ENCODE assay signal across 26 cellular contexts in the genomic region with DNA sequence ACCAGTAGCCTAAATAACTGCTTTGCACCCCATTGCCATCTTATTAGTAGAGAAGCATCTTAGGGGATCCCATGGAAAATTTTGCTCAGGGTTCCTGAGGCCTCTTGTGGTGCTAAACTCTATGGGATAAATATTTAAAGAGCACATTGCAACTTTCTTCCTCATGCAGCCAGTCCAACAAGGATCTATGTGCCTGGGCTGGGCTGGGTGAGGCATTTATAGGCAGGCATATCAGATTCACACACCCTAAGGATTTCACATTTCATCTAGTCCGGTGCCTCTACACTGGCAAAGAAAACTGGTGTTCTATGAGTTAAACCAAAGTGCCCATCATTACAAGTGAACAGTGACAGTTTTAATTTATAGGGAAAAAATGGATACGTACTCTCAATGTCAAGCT.
"Had no signal": no experiment of that assay in that cellular context is flagged by ENCODE, and none has a peak within 500 bp of the region (broad histone marks: within the 10 kb centered on the region; RNA-seq: fewer than 3 reads in every experiment).

No MANE protein-coding gene starts in this region.

- H3K27ac Mint-ChIP-seq: dendritic cell treated with granulocyte-macrophage colony-stimulating factor and Interleukin-4, amounts not matched to agents 40 ng/mL and 50 ng/mL, for 4 days; endodermal cell; natural killer cell treated with Interleukin-12 subunit alpha and Interleukin-12 subunit beta and Interleukin-15 and Interleukin-18, amount 100 ng/mL, for 72 hours; progenitor cell of endocrine pancreas; stimulated activated memory B cell treated with anti-CD40 and anti-IgM and Interleukin-4, amounts not matched to agents 10 μg/mL and 1 μg/mL and 100 μg/mL, for 72 hours had no signal

- H3K27ac ChIP-seq: epithelial cell of prostate, gastrocnemius medialis, left lung, neutrophil, parathyroid adenoma, right lobe of liver, testis, tibial artery, upper lobe of left lung had no signal

- DNase-seq: cerebellar nuclear complex; effector CD8-positive, alpha-beta T cell; endodermal cell; foreskin fibroblast; gastrocnemius medialis; head of caudate nucleus; left lung; mesendoderm; midbrain; right lobe of liver; stimulated activated CD4-positive, alpha-beta T cell treated with anti-CD3 and anti-CD28 coated beads, Interleukin-2, amount 100 ng/mL, for 24 hours; stimulated activated CD4-positive, alpha-beta T cell treated with anti-CD3 and anti-CD28 coated beads, Interleukin-4, amount 100 ng/mL, for 4 hours; stimulated activated naive CD8-positive, alpha-beta T cell treated with anti-CD3 and anti-CD28 coated beads, Interleukin-15, Interleukin-2, amounts not matched to agents 100 U/mL and 50 U/mL, for 24 hours; substantia nigra; testis; tibial artery; upper lobe of left lung had no signal

- H3K27me3 ChIP-seq: gastrocnemius medialis, left lung, neutrophil, right lobe of liver, testis, tibial artery, upper lobe of left lung had no signal

- H3K9me3 Mint-ChIP-seq: dendritic cell treated with granulocyte-macrophage colony-stimulating factor and Interleukin-4, amounts not matched to agents 40 ng/mL and 50 ng/mL, for 4 days; endodermal cell; stimulated activated memory B cell treated with anti-CD40 and anti-IgM and Interleukin-4, amounts not matched to agents 10 μg/mL and 1 μg/mL and 100 μg/mL, for 72 hours had no signal

- H3K9ac ChIP-seq: parathyroid adenoma had no signal

- H3K4me3 Mint-ChIP-seq: dendritic cell treated with granulocyte-macrophage colony-stimulating factor and Interleukin-4, amounts not matched to agents 40 ng/mL and 50 ng/mL, for 4 days; endodermal cell; natural killer cell treated with Interleukin-12 subunit alpha and Interleukin-12 subunit beta and Interleukin-15 and Interleukin-18, amount 100 ng/mL, for 72 hours; neural crest cell; stimulated activated memory B cell treated with anti-CD40 and anti-IgM and Interleukin-4, amounts not matched to agents 10 μg/mL and 1 μg/mL and 100 μg/mL, for 72 hours had no signal

- H3K36me3 ChIP-seq: gastrocnemius medialis, left lung, neutrophil, right lobe of liver, tibial artery, upper lobe of left lung had no signal

- H3K27me3 Mint-ChIP-seq: dendritic cell treated with granulocyte-macrophage colony-stimulating factor and Interleukin-4, amounts not matched to agents 40 ng/mL and 50 ng/mL, for 4 days; natural killer cell treated with Interleukin-12 subunit alpha and Interleukin-12 subunit beta and Interleukin-15 and Interleukin-18, amount 100 ng/mL, for 72 hours; progenitor cell of endocrine pancreas; stimulated activated memory B cell treated with anti-CD40 and anti-IgM and Interleukin-4, amounts not matched to agents 10 μg/mL and 1 μg/mL and 100 μg/mL, for 72 hours had no signal

- H3K36me3 Mint-ChIP-seq: natural killer cell treated with Interleukin-12 subunit alpha and Interleukin-12 subunit beta and Interleukin-15 and Interleukin-18, amount 100 ng/mL, for 72 hours; stimulated activated memory B cell treated with anti-CD40 and anti-IgM and Interleukin-4, amounts not matched to agents 10 μg/mL and 1 μg/mL and 100 μg/mL, for 72 hours had no signal

- H3K4me3 ChIP-seq: gastrocnemius medialis, left lung, right lobe of liver, testis, tibial artery, upper lobe of left lung had no signal

- H3K4me1 ChIP-seq: gastrocnemius medialis, left lung, parathyroid adenoma, right lobe of liver, tibial artery, upper lobe of left lung had no signal

- H3K9me3 ChIP-seq: gastrocnemius medialis, left lung, neutrophil, right lobe of liver, testis, tibial artery, upper lobe of left lung had no signal

- H3K4me1 Mint-ChIP-seq: neural crest cell; stimulated activated memory B cell treated with anti-CD40 and anti-IgM and Interleukin-4, amounts not matched to agents 10 μg/mL and 1 μg/mL and 100 μg/mL, for 72 hours had no signal

- ATAC-seq: esophagus mucosa; gastrocnemius medialis; left lung; natural killer cell treated with Interleukin-12 subunit alpha and Interleukin-12 subunit beta and Interleukin-15 and Interleukin-18, amount 100 ng/mL, for 72 hours; right lobe of liver; stimulated activated memory B cell treated with anti-CD40 and anti-IgM and Interleukin-4, amounts not matched to agents 10 μg/mL and 1 μg/mL and 100 μg/mL, for 72 hours; stimulated activated naive CD8-positive, alpha-beta T cell treated with anti-CD3 and anti-CD28 coated beads, Interleukin-15, Interleukin-2, amounts not matched to agents 100 U/mL and 50 U/mL, for 24 hours had no signal
